8 cellular contexts compared by ENCODE assay signal in the genomic region with DNA sequence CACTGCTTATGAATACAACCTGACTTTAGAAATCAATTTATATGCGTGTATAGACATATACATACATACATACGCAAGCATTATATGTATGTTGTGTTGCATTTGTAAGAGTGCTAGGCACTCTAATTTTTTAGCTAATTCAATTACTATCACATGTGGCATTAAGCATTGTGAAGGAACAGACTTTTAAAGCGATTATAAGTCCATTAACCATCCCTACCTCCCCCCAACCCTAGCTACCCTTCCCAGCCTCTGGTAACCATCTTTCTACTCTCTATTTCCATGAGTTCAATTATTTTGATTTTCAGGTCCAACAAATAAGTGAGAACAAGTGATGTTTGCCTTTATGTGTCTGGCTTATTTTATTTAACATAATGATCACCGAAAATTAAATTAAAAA.
"Had no signal": no experiment of that assay in that cellular context is flagged by ENCODE, and none has a peak within 500 bp of the region (broad histone marks: within the 10 kb centered on the region; RNA-seq: fewer than 3 reads in every experiment).

No MANE protein-coding gene starts in this region.

- H3K9ac ChIP-seq: GM23248 had no signal

- DNase-seq: GM23248, GOT3, H7, HFFc6, IMR-90 had no signal

- H3K4me3 ChIP-seq: GM23248, HAP-1, K562 had no signal

- H2AFZ ChIP-seq: GM23248 had no signal

- H3K4me1 ChIP-seq: HAP-1 had no signal

- H3K36me3 ChIP-seq: HAP-1 had no signal

- ATAC-seq: HCT116, K562 had no signal

- H3K27ac ChIP-seq: GM23248 had no signal

- H3K9me3 ChIP-seq: HAP-1 had no signal
